ENCODE assay signal across 1 cellular context in the genomic region with DNA sequence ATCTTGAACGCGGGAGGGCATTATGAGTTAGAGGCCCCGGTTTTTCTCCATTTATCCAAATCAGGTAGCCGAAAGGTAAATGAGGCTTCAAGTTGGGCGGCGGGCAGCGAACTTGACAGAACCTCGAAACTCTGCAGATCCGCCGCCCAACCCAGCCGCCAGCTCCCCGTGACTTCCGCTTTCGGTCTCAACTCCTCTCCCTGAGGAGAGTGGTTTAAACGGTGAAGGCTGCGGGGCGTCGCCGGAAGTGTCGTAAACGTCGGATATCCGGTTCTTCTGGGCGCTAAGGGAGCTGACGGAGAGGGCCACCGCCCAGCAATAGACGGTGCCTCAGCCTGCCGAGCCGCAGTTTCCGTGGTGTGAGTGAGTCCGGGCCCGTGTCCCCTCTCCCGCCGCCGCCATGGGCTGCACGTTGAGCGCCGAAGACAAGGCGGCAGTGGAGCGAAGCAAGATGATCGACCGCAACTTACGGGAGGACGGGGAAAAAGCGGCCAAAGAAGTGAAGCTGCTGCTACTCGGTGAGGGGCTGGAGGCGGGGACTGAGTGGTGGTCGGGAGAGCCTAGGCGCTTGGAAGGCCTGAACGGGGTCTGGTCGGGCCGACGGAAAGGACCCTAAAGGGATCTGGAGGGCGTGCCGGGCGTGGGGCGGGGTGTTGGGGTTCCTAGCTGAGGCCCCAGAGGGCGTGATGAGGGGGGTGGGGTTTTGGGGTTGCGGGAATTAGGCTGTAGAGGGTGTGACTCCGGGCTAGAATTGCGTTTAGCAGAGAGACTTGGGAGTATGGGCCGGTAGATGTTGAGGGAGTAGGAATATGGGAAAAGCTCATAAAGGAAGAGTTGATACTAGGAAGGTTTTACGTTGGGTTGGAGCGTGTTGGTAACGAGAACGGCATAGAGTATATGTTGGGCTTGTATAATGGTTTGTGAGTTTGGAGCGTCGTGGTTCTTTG.
A peak's percentile ranks its signal among the peaks of the same experiment; 100 is the strongest.
TF ChIP-seq lines count a peak whose summit lies in the region.

A gene (plus strand): TSS at position 295 of the 947 bp plus-strand sequence. CDS start 106 bp downstream, at position 401.

TF ChIP-seq in A549, 52 proteins besides CTCF, POLR2A, EP300 and RAD21 (continued from another document):
- TF ChIP-seq, protein P1, sequence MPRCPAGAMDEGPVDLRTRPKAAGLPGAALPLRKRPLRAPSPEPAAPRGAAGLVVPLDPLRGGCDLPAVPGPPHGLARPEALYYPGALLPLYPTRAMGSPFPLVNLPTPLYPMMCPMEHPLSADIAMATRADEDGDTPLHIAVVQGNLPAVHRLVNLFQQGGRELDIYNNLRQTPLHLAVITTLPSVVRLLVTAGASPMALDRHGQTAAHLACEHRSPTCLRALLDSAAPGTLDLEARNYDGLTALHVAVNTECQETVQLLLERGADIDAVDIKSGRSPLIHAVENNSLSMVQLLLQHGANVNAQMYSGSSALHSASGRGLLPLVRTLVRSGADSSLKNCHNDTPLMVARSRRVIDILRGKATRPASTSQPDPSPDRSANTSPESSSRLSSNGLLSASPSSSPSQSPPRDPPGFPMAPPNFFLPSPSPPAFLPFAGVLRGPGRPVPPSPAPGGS (IDR thresholded peaks at IDR 0.05): peak; percentile 75; the same call in 2 of the 3 replicates
TF ChIP-seq in A549: peak in this region for 5.
